In genomic region chr1:176517484-176517883, GRCh38 we compare ENCODE assay signal across 9 cellular contexts. TPM values are rescaled to one million over a fixed set of nuclear protein-coding genes. Genes with fewer than 3 reads are reported as not detected.
DNase-seq lines count a peak whose midpoint lies in the region; ATAC-seq and TF ChIP-seq lines count a peak whose summit lies in the region.
"Had no signal": no experiment of that assay in that cellular context is flagged by ENCODE, and none has a peak within 500 bp of the region (broad histone marks: within the 10 kb centered on the region; RNA-seq: fewer than 3 reads in every experiment).

No MANE protein-coding gene starts in this region.

- H3K4me3 ChIP-seq in retinal pigment epithelial cell (ENCODE audit: low read length) = no peak overlapping the region
- no peak overlapping the region for H3K4me3 ChIP-seq in HAP-1

- H3K27me3 Mint-ChIP-seq in activated CD4-positive, alpha-beta memory T cell treated with anti-CD3 and anti-CD28 coated beads for 36 hours = no peaks in the 10 kb centered on the region
- H3K27me3 Mint-ChIP-seq in activated CD4-positive, alpha-beta memory T cell treated with anti-CD3 and anti-CD28 coated beads, Interleukin-2, amount 10 ng/mL, durations not matched to agents 7 days and 5 days = no peaks in the 10 kb centered on the region
- H3K27me3 Mint-ChIP-seq in activated T-cell treated with anti-CD3 and anti-CD28 coated beads, Interleukin-2, amount 50 U/mL, for 4 hours (ENCODE audit: low read depth) = no peaks in the 10 kb centered on the region

- no peak overlapping the region for H3K4me3 Mint-ChIP-seq in activated CD4-positive, alpha-beta memory T cell treated with anti-CD3 and anti-CD28 coated beads for 36 hours
- H3K4me3 Mint-ChIP-seq in activated CD4-positive, alpha-beta memory T cell treated with anti-CD3 and anti-CD28 coated beads, Interleukin-2, amount 10 ng/mL, durations not matched to agents 7 days and 5 days = no peak overlapping the region
- H3K4me3 Mint-ChIP-seq in activated T-cell treated with anti-CD3 and anti-CD28 coated beads, Interleukin-2, amount 50 U/mL, for 4 hours = no peak overlapping the region

- no peaks in the 10 kb centered on the region for H3K9me3 Mint-ChIP-seq in activated CD4-positive, alpha-beta memory T cell treated with anti-CD3 and anti-CD28 coated beads for 36 hours
- H3K9me3 Mint-ChIP-seq in activated CD4-positive, alpha-beta memory T cell treated with anti-CD3 and anti-CD28 coated beads, Interleukin-2, amount 10 ng/mL, durations not matched to agents 7 days and 5 days = no peaks in the 10 kb centered on the region
- H3K9me3 Mint-ChIP-seq in activated T-cell treated with anti-CD3 and anti-CD28 coated beads, Interleukin-2, amount 50 U/mL, for 4 hours = peaks cover 5% of the 10 kb centered on the region

- in situ Hi-C loops in HAP-1 (cut with MboI; ENCODE audit: low sequenced_read_pairs) = no loop called here

- CTCF ChIA-PET in activated CD4-positive, alpha-beta memory T cell treated with anti-CD3 and anti-CD28 coated beads for 36 hours (lab: Charles Lee) = no interaction called here
- CTCF ChIA-PET in activated CD4-positive, alpha-beta memory T cell treated with anti-CD3 and anti-CD28 coated beads, Interleukin-2, amount 10 ng/mL, durations not matched to agents 7 days and 5 days (lab: Charles Lee) = interaction anchor here (0.6 kb wide), 1 partner anchor 288 kb away, joined by 4 read pairs; no protein-coding TSS in a partner anchor
- CTCF ChIA-PET in RWPE1 (lab: Yijun Ruan, JAX) = interaction anchor here (1.2 kb wide), 1 partner anchor 13 kb away, joined by 3 read pairs; no protein-coding TSS in a partner anchor

- H3K9me3 ChIP-seq in HAP-1 = no peaks in the 10 kb centered on the region

- H3K27ac ChIP-seq in RWPE1 = no peak overlapping the region

- no peaks in the 10 kb centered on the region for H3K27me3 ChIP-seq in HAP-1 (ENCODE audit: low read depth)

- H3K27ac Mint-ChIP-seq in activated CD4-positive, alpha-beta memory T cell treated with anti-CD3 and anti-CD28 coated beads for 36 hours = no peak overlapping the region
- H3K27ac Mint-ChIP-seq in activated CD4-positive, alpha-beta memory T cell treated with anti-CD3 and anti-CD28 coated beads, Interleukin-2, amount 10 ng/mL, durations not matched to agents 7 days and 5 days = no peak overlapping the region

- no peak for TF ChIP-seq CTCF in RWPE1 (conservative IDR thresholded peaks at IDR 0.05; ENCODE audit: low read depth)
- TF ChIP-seq CTCF in retinal pigment epithelial cell (conservative IDR thresholded peaks at IDR 0.05; ENCODE audit: low read depth, low read length) = no peak

- intact Hi-C loops in activated CD4-positive, alpha-beta memory T cell treated with anti-CD3 and anti-CD28 coated beads for 36 hours (cut with micrococcal nuclease) = no loop called here

- H3K4me1 Mint-ChIP-seq in activated CD4-positive, alpha-beta memory T cell treated with anti-CD3 and anti-CD28 coated beads for 36 hours (ENCODE audit: low read depth) = no peaks in the 10 kb centered on the region
- H3K4me1 Mint-ChIP-seq in activated CD4-positive, alpha-beta memory T cell treated with anti-CD3 and anti-CD28 coated beads, Interleukin-2, amount 10 ng/mL, durations not matched to agents 7 days and 5 days = no peaks in the 10 kb centered on the region
- H3K4me1 Mint-ChIP-seq in activated T-cell treated with anti-CD3 and anti-CD28 coated beads, Interleukin-2, amount 50 U/mL, for 4 hours (ENCODE audit: low read depth) = no peaks in the 10 kb centered on the region

- H3K36me3 Mint-ChIP-seq in activated CD4-positive, alpha-beta memory T cell treated with anti-CD3 and anti-CD28 coated beads for 36 hours = no peaks in the 10 kb centered on the region
- no peaks in the 10 kb centered on the region for H3K36me3 Mint-ChIP-seq in activated CD4-positive, alpha-beta memory T cell treated with anti-CD3 and anti-CD28 coated beads, Interleukin-2, amount 10 ng/mL, durations not matched to agents 7 days and 5 days (ENCODE audit: low read depth)
- H3K36me3 Mint-ChIP-seq in activated T-cell treated with anti-CD3 and anti-CD28 coated beads, Interleukin-2, amount 50 U/mL, for 4 hours (ENCODE audit: insufficient read depth) = no peaks in the 10 kb centered on the region

- DNase-seq in activated CD4-positive, alpha-beta memory T cell treated with anti-CD3 and anti-CD28 coated beads for 36 hours = peak; percentile 11
- DNase-seq in activated CD4-positive, alpha-beta memory T cell treated with anti-CD3 and anti-CD28 coated beads, Interleukin-2, amount 10 ng/mL, durations not matched to agents 7 days and 5 days = no peak
- DNase-seq in RWPE1 (ENCODE audit: low spot score) (peak; percentile 23), retinal pigment epithelial cell (ENCODE audit: low read depth) (peak; percentile 54), HAP-1 (ENCODE audit: low spot score in 2 of 2) (no peak)
- DNase-seq in activated T-cell treated with anti-CD3 and anti-CD28 coated beads, Interleukin-2, amount 50 U/mL, for 4 hours = no peak
- DNase-seq: NCI-H1694 treated with DMSO at 0.1 percent for 48 hours had no signal

- no peaks in the 10 kb centered on the region for H3K4me1 ChIP-seq in HAP-1

- no peaks in the 10 kb centered on the region for H3K36me3 ChIP-seq in HAP-1 (replicated peaks)

- POLR2A ChIA-PET in activated CD4-positive, alpha-beta memory T cell treated with anti-CD3 and anti-CD28 coated beads for 36 hours (lab: Charles Lee) = no interaction called here
- POLR2A ChIA-PET in activated CD4-positive, alpha-beta memory T cell treated with anti-CD3 and anti-CD28 coated beads, Interleukin-2, amount 10 ng/mL, durations not matched to agents 7 days and 5 days (lab: Charles Lee) = no interaction called here
- POLR2A ChIA-PET in RWPE1 (lab: Yijun Ruan, JAX; ENCODE audit: low non-redundant PET) = no interaction called here

- ATAC-seq in HG03039 (IDR thresholded peaks at IDR 0.05; ENCODE audit: unreplicated experiment) = peak; percentile 76
- ATAC-seq in HG03045 (IDR thresholded peaks at IDR 0.05; ENCODE audit: unreplicated experiment) = no peak
- ATAC-seq in activated T-cell treated with anti-CD3 and anti-CD28 coated beads, Interleukin-2, amount 50 U/mL, for 4 hours = no peak

RNA-seq across cellular contexts. Expression of gene PAPPA2, which starts 54.5 kb away (rescaled TPM):
- total RNA-seq in activated CD4-positive, alpha-beta memory T cell treated with anti-CD3 and anti-CD28 coated beads for 36 hours = under 1 TPM; 0.44 to 0.64 TPM
- under 1 TPM; 0.08 TPM for total RNA-seq in activated CD4-positive, alpha-beta memory T cell treated with anti-CD3 and anti-CD28 coated beads, Interleukin-2, amount 10 ng/mL, durations not matched to agents 7 days and 5 days
- total RNA-seq in activated T-cell treated with anti-CD3 and anti-CD28 coated beads, Interleukin-2, amount 50 U/mL, for 4 hours = under 1 TPM in 1 of 3 donors, not detected in 2; 0.05 TPM

Comparison
In these comparisons a context has a peak if more than half of its experiments do, and no peak if none do; other contexts are left out.
1. DNase-seq: peak in activated CD4-positive, alpha-beta memory T cell treated with anti-CD3 and anti-CD28 coated beads for 36 hours (single experiment), RWPE1 (single experiment) and retinal pigment epithelial cell (single experiment); none in activated CD4-positive, alpha-beta memory T cell treated with anti-CD3 and anti-CD28 coated beads, Interleukin-2, amount 10 ng/mL, durations not matched to agents 7 days and 5 days (single experiment), activated T-cell treated with anti-CD3 and anti-CD28 coated beads, Interleukin-2, amount 50 U/mL, for 4 hours (single experiment) and HAP-1 (0 of 2).